In genomic region chr2:221517362-221518121, GRCh38 we compare ENCODE assay signal across 8 cellular contexts. TPM values are rescaled to one million over a fixed set of nuclear protein-coding genes. Genes with fewer than 3 reads are reported as not detected.
DNase-seq lines count a peak whose midpoint lies in the region; ATAC-seq and TF ChIP-seq lines count a peak whose summit lies in the region.

No MANE protein-coding gene starts in this region.

- H3K4me3 ChIP-seq in PC-3 (ENCODE audit: low read length) (peak overlapping the region; percentile 53; the same call in 1 of the 2 replicates), lung (no peak overlapping the region)

- H3K4me1 ChIP-seq in PC-3 (ENCODE audit: insufficient read depth, low read length) (peaks cover 38% of the 10 kb centered on the region), lung (ENCODE audit: control insufficient read depth in 2 of 2, insufficient read depth in 2 of 2, low read length in 2 of 2) (peaks cover 5 to 7% of the 10 kb centered on the region in 2 donors)

- intact Hi-C loops in PC-3 (cut with micrococcal nuclease) = loop anchor here (1.0 to 5.0 kb wide), 3 partner anchors 13 to 70 kb away; partner anchors contain the start of gene EPHA4

- H3K36me3 ChIP-seq in PC-3 (ENCODE audit: low read depth, low read length) (no peaks in the 10 kb centered on the region), lung (ENCODE audit: control insufficient read depth in 2 of 2, insufficient read depth in 2 of 2, low read length in 2 of 2) (no peaks in the 10 kb centered on the region)

- no peaks in the 10 kb centered on the region for H3K79me2 ChIP-seq in PC-3 (ENCODE audit: low read length)

- H3K4me2 ChIP-seq in PC-3 (ENCODE audit: low read length) = peak overlapping the region; percentile 78

- no peak overlapping the region for H2AFZ ChIP-seq in PC-3 (ENCODE audit: low read length)

- H3K9ac ChIP-seq in PC-3 (ENCODE audit: low read length) = peak overlapping the region; percentile 55

- DNase-seq in PC-3 = peak; percentile 91
- peak; percentile 65 for DNase-seq in activated gamma-delta T cell treated with anti-CD3 and anti-CD28 coated beads, Interleukin-2, amount 50 U/mL, for 16 hours (ENCODE audit: low read depth)
- peak; percentile 79 for DNase-seq in lung (ENCODE audit: low spot score)
- DNase-seq in stromal cell of bone marrow (ENCODE audit: low read depth) = peak; percentile 44
- DNase-seq in NCI-H774 (lab: John Stamatoyannopoulos, UW) = no peak
- no peak for DNase-seq in NCI-H1105 (lab: John Stamatoyannopoulos, UW)

- no TSS peak for BruUV-seq in PC-3 (replicated peaks; lab: Mats Ljungman, UMichigan)

- peak; percentile 93 for ATAC-seq in GM18505 (IDR thresholded peaks at IDR 0.05; ENCODE audit: unreplicated experiment)
- ATAC-seq in HG02759 (IDR thresholded peaks at IDR 0.05; ENCODE audit: unreplicated experiment) = peak; percentile 93
- peak; percentile 88 for ATAC-seq in PC-3
- ATAC-seq in lung (ENCODE audit: insufficient read depth, low FRiP score) = peak; percentile 92

- H3K27me3 ChIP-seq in PC-3 (ENCODE audit: low read length) (no peaks in the 10 kb centered on the region), lung (ENCODE audit: control insufficient read depth, insufficient read depth) (no peaks in the 10 kb centered on the region)

- no peak for TF ChIP-seq CTCF in PC-3 (conservative IDR thresholded peaks at IDR 0.05; ENCODE audit: low read depth, low read length)
- no peak for TF ChIP-seq CTCF in lung (IDR thresholded peaks at IDR 0.05; ENCODE audit: control extremely low read depth, extremely low read depth)

- no peaks in the 10 kb centered on the region for H4K20me1 ChIP-seq in PC-3 (ENCODE audit: low read length)

- CTCF ChIA-PET in PC-3 (lab: Charles Lee) = interaction anchor here (0.6 kb wide), 1 partner anchor 73 kb away, joined by 3 read pairs; no protein-coding TSS in a partner anchor

- TF ChIP-seq POLR2A in GM18505 (IDR thresholded peaks at IDR 0.05; ENCODE audit: borderline replicate concordance, extremely low read depth, insufficient read depth, insufficient read length) = no peak

- H3K9me3 ChIP-seq in PC-3 (ENCODE audit: low read length) (no peaks in the 10 kb centered on the region), lung (ENCODE audit: control insufficient read depth in 2 of 2, insufficient read depth in 1 of 2, low read length in 1 of 2) (no peaks in the 10 kb centered on the region)

- H3K27ac ChIP-seq in PC-3 (ENCODE audit: low read length) (peak overlapping the region; percentile 93), lung (ENCODE audit: low read depth in 1 of 2, low read length in 1 of 2) (peak overlapping the region in 1 of 2 donors; percentile 76)

- WGBS in lung, 2 donors = 36 to 38% methylated on average over 9 of the region's 9 CpGs

- no peaks in the 10 kb centered on the region for H3K9me2 ChIP-seq in PC-3 (replicated peaks; ENCODE audit: low read length)

- POLR2A ChIA-PET in PC-3 (lab: Charles Lee; ENCODE audit: unreplicated experiment) = interaction anchor here (0.7 kb wide), 1 partner anchor 71 kb away, joined by 5 read pairs; no protein-coding TSS in a partner anchor

- H3F3A ChIP-seq in PC-3 (ENCODE audit: low read length, unreplicated experiment) = peaks cover 3% of the 10 kb centered on the region

RNA-seq across cellular contexts. Expression of gene EPHA4, which starts 54.6 kb away (rescaled TPM):
- 3.3 and 3.6 TPM in 2 replicates for total RNA-seq in PC-3 (2014; rRNA removed)
- 10 to 100 TPM; 21.8 to 28.8 TPM for total RNA-seq in lung
- 1 to 10 TPM; 2.5 to 7.6 TPM for polyA plus RNA-seq in lung

Comparison
In these comparisons a context has a peak if more than half of its experiments do, and no peak if none do; other contexts are left out.
1. DNase-seq: peak in PC-3 (single experiment), activated gamma-delta T cell treated with anti-CD3 and anti-CD28 coated beads, Interleukin-2, amount 50 U/mL, for 16 hours (single experiment), lung (single experiment) and stromal cell of bone marrow (single experiment); none in NCI-H774 (single experiment) and NCI-H1105 (single experiment).
2. Peak in every context shown above with its lines, with median percentiles within 50 percentile points of each other: ATAC-seq.